31 cellular contexts compared by ENCODE assay signal in the genomic region with DNA sequence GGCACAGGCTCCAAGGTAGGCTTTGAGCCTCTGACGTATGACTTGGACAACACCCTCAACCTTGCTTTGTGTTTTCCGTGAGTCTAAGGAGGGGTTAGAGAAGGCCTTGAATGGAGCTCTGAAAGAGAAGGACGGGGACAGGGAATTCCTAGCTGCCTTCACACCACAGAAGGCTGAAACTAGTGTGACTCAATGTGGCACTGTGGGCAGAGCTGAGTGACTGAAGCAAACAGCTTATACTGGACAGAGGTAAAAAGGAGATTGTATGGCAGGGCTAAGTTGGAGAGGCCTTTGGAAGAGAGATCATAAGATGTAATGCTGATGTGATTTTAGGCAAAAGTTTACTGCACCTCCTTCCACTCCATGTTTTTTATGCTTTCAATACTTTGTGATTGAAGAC. TPM values are rescaled to one million over a fixed set of nuclear protein-coding genes. Genes with fewer than 3 reads are reported as not detected.
DNase-seq lines count a peak whose midpoint lies in the region; ATAC-seq, FAIRE-seq and TF ChIP-seq lines count a peak whose summit lies in the region.
"Had no signal": no experiment of that assay in that cellular context is flagged by ENCODE, and none has a peak within 500 bp of the region (broad histone marks: within the 10 kb centered on the region; RNA-seq: fewer than 3 reads in every experiment).

No MANE protein-coding gene starts in this region.

- H3K27me3 ChIP-seq in pancreas = no peaks in the 10 kb centered on the region
- H3K27me3 ChIP-seq: BLaER1, body of pancreas, esophagus squamous epithelium, foreskin keratinocyte, heart left ventricle, MG63, sigmoid colon, suprapubic skin had no signal

- H3K4me3 ChIP-seq in pancreas = no peak overlapping the region
- H3K4me3 ChIP-seq: BLaER1, body of pancreas, esophagus squamous epithelium, HAP-1, heart left ventricle, MG63, sigmoid colon, suprapubic skin had no signal

- H3K27me3 Mint-ChIP-seq in activated naive CD4-positive, alpha-beta T cell treated with anti-CD3 and anti-CD28 coated beads, Interleukin-2, amount 50 U/mL, for 24 hours = no peaks in the 10 kb centered on the region
- H3K27me3 Mint-ChIP-seq in activated naive CD4-positive, alpha-beta T cell treated with anti-CD3 and anti-CD28 coated beads, Interleukin-2, amount 10 ng/mL, durations not matched to agents 7 days and 5 days = no peaks in the 10 kb centered on the region
- no peaks in the 10 kb centered on the region for H3K27me3 Mint-ChIP-seq in T-helper 17 cell
- H3K27me3 Mint-ChIP-seq in naive B cell = no peaks in the 10 kb centered on the region
- no peaks in the 10 kb centered on the region for H3K27me3 Mint-ChIP-seq in stimulated activated naive CD8-positive, alpha-beta T cell treated with anti-CD3 and anti-CD28 coated beads, Interleukin-15, Interleukin-2, amounts not matched to agents 100 ng/mL and 50 ng/mL, for 24 hours

- ATAC-seq in T-helper 17 cell (no peak), naive B cell (ENCODE audit: low read depth in 2 of 2) (no peak), pancreas (no peak), HG03457 (IDR thresholded peaks at IDR 0.05; ENCODE audit: unreplicated experiment) (no peak)
- ATAC-seq: body of pancreas, foreskin keratinocyte, heart left ventricle, left ventricle myocardium superior, SK-N-SH treated with all-trans-retinoic acid at 6 μM for 48 hours had no signal

- CTCF ChIA-PET in activated naive CD4-positive, alpha-beta T cell treated with anti-CD3 and anti-CD28 coated beads, Interleukin-2, amount 10 ng/mL, durations not matched to agents 7 days and 5 days (lab: Charles Lee) = interaction anchor here (0.8 to 1.4 kb wide), 2 partner anchors 10 to 164 kb away, joined by 3 to 5 read pairs; no protein-coding TSS in a partner anchor

- no peak overlapping the region for H3K4me3 Mint-ChIP-seq in activated naive CD4-positive, alpha-beta T cell treated with anti-CD3 and anti-CD28 coated beads, Interleukin-2, amount 50 U/mL, for 24 hours
- H3K4me3 Mint-ChIP-seq in activated naive CD4-positive, alpha-beta T cell treated with anti-CD3 and anti-CD28 coated beads, Interleukin-2, amount 10 ng/mL, durations not matched to agents 7 days and 5 days = no peak overlapping the region
- peak overlapping the region; percentile 2 for H3K4me3 Mint-ChIP-seq in T-helper 17 cell
- peak overlapping the region in 3 of 8 donors; percentile 18 to 51 (median 51) for H3K4me3 Mint-ChIP-seq in naive B cell
- H3K4me3 Mint-ChIP-seq in stimulated activated naive CD8-positive, alpha-beta T cell treated with anti-CD3 and anti-CD28 coated beads, Interleukin-15, Interleukin-2, amounts not matched to agents 100 ng/mL and 50 ng/mL, for 24 hours = peak overlapping the region; percentile 7
- H3K4me3 Mint-ChIP-seq: T-helper 2 cell treated with Interferon-gamma antibody and Interleukin-4, amounts not matched to agents 5 μg/mL and 100 μg/mL, for 36 hours had no signal

- intact Hi-C loops in pancreas (cut with DNase I) = loop anchor here in 1 of 3 donors (10.0 kb wide), 1 partner anchor 146 kb away; no protein-coding TSS in a partner anchor

- no peaks in the 10 kb centered on the region for H3K36me3 Mint-ChIP-seq in activated naive CD4-positive, alpha-beta T cell treated with anti-CD3 and anti-CD28 coated beads, Interleukin-2, amount 50 U/mL, for 24 hours
- H3K36me3 Mint-ChIP-seq in activated naive CD4-positive, alpha-beta T cell treated with anti-CD3 and anti-CD28 coated beads, Interleukin-2, amount 10 ng/mL, durations not matched to agents 7 days and 5 days = peaks cover 25% of the 10 kb centered on the region
- H3K36me3 Mint-ChIP-seq in T-helper 17 cell (ENCODE audit: low read depth) (no peaks in the 10 kb centered on the region), naive B cell (peaks cover 0 to under 1% of the 10 kb centered on the region in 2 donors)
- peaks cover 6% of the 10 kb centered on the region for H3K36me3 Mint-ChIP-seq in stimulated activated naive CD8-positive, alpha-beta T cell treated with anti-CD3 and anti-CD28 coated beads, Interleukin-15, Interleukin-2, amounts not matched to agents 100 ng/mL and 50 ng/mL, for 24 hours (ENCODE audit: low read depth)

- DNase-seq in activated naive CD4-positive, alpha-beta T cell treated with anti-CD3 and anti-CD28 coated beads, Interleukin-2, amount 10 ng/mL, durations not matched to agents 7 days and 5 days = no peak
- DNase-seq in T-helper 17 cell (no peak), naive B cell (no peak), pancreas (no peak)
- no peak for DNase-seq in stimulated activated CD4-positive, alpha-beta T cell treated with anti-CD3 and anti-CD28 coated beads, Interleukin-2, amount 100 ng/mL, for 24 hours
- DNase-seq: body of pancreas; Calu3; esophagus squamous epithelium; foreskin keratinocyte; heart left ventricle; KBM-7; kidney; left ventricle myocardium superior; MG63; NCI-H1105; NCI-H2171 treated with DMSO at 0.1 percent for 48 hours; NCI-H524; OCI-M1; sigmoid colon; stimulated activated CD4-positive, alpha-beta T cell treated with anti-CD3 and anti-CD28 coated beads, Interleukin-4, amount 100 ng/mL, for 24 hours had no signal

- peak overlapping the region; percentile 94 for H3K27ac Mint-ChIP-seq in activated naive CD4-positive, alpha-beta T cell treated with anti-CD3 and anti-CD28 coated beads, Interleukin-2, amount 50 U/mL, for 24 hours
- no peak overlapping the region for H3K27ac Mint-ChIP-seq in activated naive CD4-positive, alpha-beta T cell treated with anti-CD3 and anti-CD28 coated beads, Interleukin-2, amount 10 ng/mL, durations not matched to agents 7 days and 5 days
- H3K27ac Mint-ChIP-seq in T-helper 17 cell (peak overlapping the region; percentile 99), naive B cell (peak overlapping the region in 4 of 6 donors; percentile 26 to 97 (median 90))
- peak overlapping the region; percentile 74 for H3K27ac Mint-ChIP-seq in stimulated activated naive CD8-positive, alpha-beta T cell treated with anti-CD3 and anti-CD28 coated beads, Interleukin-15, Interleukin-2, amounts not matched to agents 100 ng/mL and 50 ng/mL, for 24 hours

- no peaks in the 10 kb centered on the region for H3K9me3 Mint-ChIP-seq in activated naive CD4-positive, alpha-beta T cell treated with anti-CD3 and anti-CD28 coated beads, Interleukin-2, amount 50 U/mL, for 24 hours
- H3K9me3 Mint-ChIP-seq in activated naive CD4-positive, alpha-beta T cell treated with anti-CD3 and anti-CD28 coated beads, Interleukin-2, amount 10 ng/mL, durations not matched to agents 7 days and 5 days = peaks cover 3% of the 10 kb centered on the region
- H3K9me3 Mint-ChIP-seq in naive B cell = peaks cover 0 to 11% (median 0%) of the 10 kb centered on the region in 7 donors
- H3K9me3 Mint-ChIP-seq in stimulated activated naive CD8-positive, alpha-beta T cell treated with anti-CD3 and anti-CD28 coated beads, Interleukin-15, Interleukin-2, amounts not matched to agents 100 ng/mL and 50 ng/mL, for 24 hours = peaks cover 5% of the 10 kb centered on the region

- H3K27ac ChIP-seq in pancreas = no peak overlapping the region
- H3K27ac ChIP-seq: BLaER1, body of pancreas, esophagus squamous epithelium, foreskin keratinocyte, HL-60, sigmoid colon, suprapubic skin had no signal

- no peak for TF ChIP-seq CTCF in pancreas (IDR thresholded peaks at IDR 0.05)

- no peak for FAIRE-seq in pancreas (lab: Jason Lieb, UNC)
- FAIRE-seq: endometrium, G401.6, kidney had no signal

- H3K4me1 ChIP-seq in pancreas = peaks cover 0 to 8% (median 0%) of the 10 kb centered on the region in 3 donors

- no peaks in the 10 kb centered on the region for H3K36me3 ChIP-seq in pancreas
- H3K36me3 ChIP-seq: BLaER1, esophagus squamous epithelium, HAP-1, heart left ventricle, MG63, sigmoid colon, suprapubic skin had no signal

- no peaks in the 10 kb centered on the region for H3K9me3 ChIP-seq in T-helper 17 cell (ENCODE audit: control insufficient read depth, low read length, poor library complexity, severe bottlenecking)
- no peaks in the 10 kb centered on the region for H3K9me3 ChIP-seq in pancreas
- H3K9me3 ChIP-seq: body of pancreas, esophagus squamous epithelium, HAP-1, heart left ventricle, MG63, sigmoid colon, suprapubic skin had no signal

- H3K4me1 Mint-ChIP-seq in activated naive CD4-positive, alpha-beta T cell treated with anti-CD3 and anti-CD28 coated beads, Interleukin-2, amount 50 U/mL, for 24 hours = peaks cover 70% of the 10 kb centered on the region
- H3K4me1 Mint-ChIP-seq in activated naive CD4-positive, alpha-beta T cell treated with anti-CD3 and anti-CD28 coated beads, Interleukin-2, amount 10 ng/mL, durations not matched to agents 7 days and 5 days = peaks cover 68% of the 10 kb centered on the region
- H3K4me1 Mint-ChIP-seq in T-helper 17 cell = peaks cover 58% of the 10 kb centered on the region
- peaks cover 60 to 74% (median 65%) of the 10 kb centered on the region in 3 donors for H3K4me1 Mint-ChIP-seq in naive B cell
- peaks cover 79% of the 10 kb centered on the region for H3K4me1 Mint-ChIP-seq in stimulated activated naive CD8-positive, alpha-beta T cell treated with anti-CD3 and anti-CD28 coated beads, Interleukin-15, Interleukin-2, amounts not matched to agents 100 ng/mL and 50 ng/mL, for 24 hours (ENCODE audit: low read depth)

- 80 to 86% methylated on average over 3 of the region's 3 CpGs for WGBS in pancreas, 2 donors

RNA-seq across cellular contexts. Expression of a gene that starts 3.5 kb away (rescaled TPM):
- total RNA-seq in T-helper 17 cell (100 to 1,000 TPM; 114 to 151 TPM), pancreas (10 to 100 TPM; 30.8 to 57.6 (median 31.4) TPM)
- polyA plus RNA-seq in naive B cell (ENCODE audit: low read depth in 6 of 6) (100 to 1,000 TPM in 1 of 6 donors, 10 to 100 TPM in 5; 70.7 to 108 (median 76.7) TPM), pancreas (10 to 100 TPM; 28.4 to 29.9 TPM)

Comparison
In these comparisons a context has a peak if more than half of its experiments do, and no peak if none do; other contexts are left out.
1. H3K4me3 Mint-ChIP-seq: peak in T-helper 17 cell (single experiment) and stimulated activated naive CD8-positive, alpha-beta T cell treated with anti-CD3 and anti-CD28 coated beads, Interleukin-15, Interleukin-2, amounts not matched to agents 100 ng/mL and 50 ng/mL, for 24 hours (single experiment); none in activated naive CD4-positive, alpha-beta T cell treated with anti-CD3 and anti-CD28 coated beads, Interleukin-2, amount 50 U/mL, for 24 hours (single experiment) and activated naive CD4-positive, alpha-beta T cell treated with anti-CD3 and anti-CD28 coated beads, Interleukin-2, amount 10 ng/mL, durations not matched to agents 7 days and 5 days (single experiment).